ENCODE assay signal across 13 cellular contexts in genomic region chr16:89303604-89304003, GRCh38.
DNase-seq lines count a peak whose midpoint lies in the region; ATAC-seq, FAIRE-seq and TF ChIP-seq lines count a peak whose summit lies in the region.
"Had no signal": no experiment of that assay in that cellular context is flagged by ENCODE, and none has a peak within 500 bp of the region (broad histone marks: within the 10 kb centered on the region; RNA-seq: fewer than 3 reads in every experiment).

No MANE protein-coding gene starts in this region.

- DNase-seq in AG04450 (ENCODE audit: low read depth, low spot score) (no peak), GM23338 (ENCODE audit: low spot score) (no peak), bronchial epithelial cell (ENCODE audit: low read depth) (no peak), natural killer cell (no peak), adrenal gland (no peak), WERI-Rb-1 (no peak)
- DNase-seq: activated CD4-positive, CD25-positive, alpha-beta regulatory T cell treated with anti-CD3 and anti-CD28 coated beads, Interleukin-2, amount 50 U/mL, for 72 hours; NCI-H1048; NCI-H226 had no signal

- peaks cover 26% of the 10 kb centered on the region for H3K27me3 Mint-ChIP-seq in GM23338 (ENCODE audit: insufficient read depth, low read depth, poor library complexity)
- H3K27me3 Mint-ChIP-seq in natural killer cell (ENCODE audit: low read depth in 2 of 2) = no peaks in the 10 kb centered on the region

- H3K36me3 ChIP-seq in GM23338 (ENCODE audit: insufficient read depth) (no peaks in the 10 kb centered on the region), bronchial epithelial cell (ENCODE audit: control insufficient read depth, insufficient read depth, low read length) (peaks cover 40% of the 10 kb centered on the region), adrenal gland (replicated peaks in 1 of 2) (peaks cover 0 to 14% of the 10 kb centered on the region in 2 donors), WERI-Rb-1 (no peaks in the 10 kb centered on the region; the same call in none of the 2 replicates)
- H3K36me3 ChIP-seq: cardiac muscle cell had no signal

- H3F3A ChIP-seq in GM23338 (replicated peaks; ENCODE audit: low read depth) = peaks cover 3% of the 10 kb centered on the region; the same call in 1 of the 2 replicates

- H3K4me1 ChIP-seq in GM23338 (ENCODE audit: insufficient read depth) = no peaks in the 10 kb centered on the region
- peaks cover 4 to 30% of the 10 kb centered on the region in 2 donors for H3K4me1 ChIP-seq in adrenal gland (replicated peaks in 1 of 2)

- no peak for TF ChIP-seq POLR2A in adrenal gland (IDR thresholded peaks at IDR 0.05)

- H3K9me3 Mint-ChIP-seq in GM23338 (no peaks in the 10 kb centered on the region; the same call in 2 of the 3 replicates), natural killer cell (no peaks in the 10 kb centered on the region)
- H3K9me3 Mint-ChIP-seq: activated T-helper 2 cell treated with anti-CD3 and anti-CD28 coated beads, Interferon-gamma antibody, Interleukin-2, Interleukin-4, amounts not matched to agents 10 μg/mL and 5 μg/mL and 100 μg/mL, durations not matched to agents 14 hours and 24 hours and 36 hours had no signal

- intact Hi-C loops in natural killer cell (cut with micrococcal nuclease) = no loop called here
- intact Hi-C loops in adrenal gland (cut with DNase I) = no loop called here

- peaks cover 7% of the 10 kb centered on the region; the same call in 1 of the 2 replicates for H3K9me3 ChIP-seq in AG04450 (ENCODE audit: control insufficient read depth, insufficient read depth, low read length)
- H3K9me3 ChIP-seq in adrenal gland (replicated peaks in 1 of 3) = no peaks in the 10 kb centered on the region
- H3K9me3 ChIP-seq in WERI-Rb-1 (ENCODE audit: severe bottlenecking) = no peaks in the 10 kb centered on the region

- no peak for TF ChIP-seq CTCF in AG04450 (IDR thresholded peaks at IDR 0.05; ENCODE audit: low read depth, low read length)
- TF ChIP-seq CTCF in GM23338 (conservative IDR thresholded peaks at IDR 0.05; ENCODE audit: low read depth in 2 of 2) = no peak
- no peak for TF ChIP-seq CTCF in bronchial epithelial cell (IDR thresholded peaks at IDR 0.05; ENCODE audit: insufficient read depth, low read length, severe bottlenecking)
- TF ChIP-seq CTCF in natural killer cell (IDR thresholded peaks at IDR 0.05) = no peak
- no peak for TF ChIP-seq CTCF in adrenal gland (IDR thresholded peaks at IDR 0.05)
- no peak for TF ChIP-seq CTCF in WERI-Rb-1 (IDR thresholded peaks at IDR 0.05; ENCODE audit: low read depth, low read length)

- peak; percentile 40 for FAIRE-seq in bronchial epithelial cell (lab: Jason Lieb, UNC)

- no peak overlapping the region for H2AFZ ChIP-seq in GM23338

- H3K27ac Mint-ChIP-seq in GM23338 = peak overlapping the region; percentile 80
- peak overlapping the region; percentile 70 to 82 for H3K27ac Mint-ChIP-seq in natural killer cell

- H3K4me1 Mint-ChIP-seq in GM23338 = peaks cover 12% of the 10 kb centered on the region
- H3K4me1 Mint-ChIP-seq in natural killer cell = peaks cover 59 to 65% of the 10 kb centered on the region in 2 donors

- WGBS in adrenal gland, 4 donors = 67 to 82% (median 75%) methylated on average over 1 to 7 of the region's 7 CpGs

- no peaks in the 10 kb centered on the region for H3K27me3 ChIP-seq in AG04450 (ENCODE audit: control insufficient read depth, insufficient read depth, low read length)
- no peaks in the 10 kb centered on the region for H3K27me3 ChIP-seq in GM23338 (ENCODE audit: insufficient read depth)
- no peaks in the 10 kb centered on the region for H3K27me3 ChIP-seq in bronchial epithelial cell (ENCODE audit: control insufficient read depth, insufficient read depth, low read length)
- H3K27me3 ChIP-seq in adrenal gland = no peaks in the 10 kb centered on the region
- no peaks in the 10 kb centered on the region for H3K27me3 ChIP-seq in WERI-Rb-1 (ENCODE audit: insufficient read depth, low read depth, severe bottlenecking)
- H3K27me3 ChIP-seq: cardiac muscle cell had no signal

- H3K4me3 Mint-ChIP-seq in GM23338 = no peak overlapping the region
- peak overlapping the region; percentile 75 for H3K4me3 Mint-ChIP-seq in natural killer cell

- CTCF ChIA-PET in AG04450 (lab: Charles Lee) = interaction anchor here (1.2 to 1.4 kb wide), 2 partner anchors 10 to 14 kb away, joined by 4 to 7 read pairs; no protein-coding TSS in a partner anchor

- H3K27ac ChIP-seq in AG04450 (ENCODE audit: low read depth, low read length) (peak overlapping the region; percentile 47), GM23338 (ENCODE audit: low read depth) (no peak overlapping the region), adrenal gland (peak overlapping the region in 1 of 5 donors; percentile 86), WERI-Rb-1 (no peak overlapping the region)
- H3K27ac ChIP-seq: cardiac muscle cell had no signal

- no peak overlapping the region for H3K4me3 ChIP-seq in AG04450 (ENCODE audit: low read depth, low read length)
- no peak overlapping the region for H3K4me3 ChIP-seq in GM23338
- no peak overlapping the region for H3K4me3 ChIP-seq in bronchial epithelial cell (ENCODE audit: low read depth, low read length)
- no peak overlapping the region for H3K4me3 ChIP-seq in adrenal gland
- H3K4me3 ChIP-seq in WERI-Rb-1 (ENCODE audit: low read depth, low read length) = no peak overlapping the region
- H3K4me3 ChIP-seq: cardiac muscle cell had no signal

- peaks cover 68% of the 10 kb centered on the region for H3K79me2 ChIP-seq in GM23338 (replicated peaks; ENCODE audit: insufficient read depth)

- H3K4me2 ChIP-seq in GM23338 = no peak overlapping the region

- H3K9me2 ChIP-seq in GM23338 (ENCODE audit: insufficient read depth) = no peaks in the 10 kb centered on the region

- H3K36me3 Mint-ChIP-seq in GM23338 (ENCODE audit: low read depth) (peaks cover 45% of the 10 kb centered on the region), natural killer cell (no peaks in the 10 kb centered on the region)

- POLR2A ChIA-PET in AG04450 (lab: Yijun Ruan, JAX) = interaction anchor here (0.9 kb wide), 1 partner anchor 201 kb away, joined by 3 read pairs; no protein-coding TSS in a partner anchor

- H4K20me1 ChIP-seq in GM23338 (replicated peaks; ENCODE audit: insufficient read depth) = peaks cover 32% of the 10 kb centered on the region

- ATAC-seq in GM23338 (no peak), natural killer cell (peak; percentile 47 to 68 (median 56)), HG02571 (IDR thresholded peaks at IDR 0.05; ENCODE audit: unreplicated experiment) (no peak), GM19351 (IDR thresholded peaks at IDR 0.05; ENCODE audit: unreplicated experiment) (no peak)

TF ChIP-seq in GM23338, 12 proteins besides CTCF, POLR2A, EP300 and RAD21 (continues in another document):
- TF ChIP-seq EZH2 (IDR thresholded peaks at IDR 0.05; ENCODE audit: low read depth, unreplicated experiment) (no peak), ZNF462 (CRISPR knock-in tag; IDR thresholded peaks at IDR 0.05) (no peak)

Comparison
In these comparisons a context has a peak if more than half of its experiments do, and no peak if none do; other contexts are left out.
1. ATAC-seq: peak in natural killer cell (3 of 3); none in GM23338 (single experiment), HG02571 (single experiment) and GM19351 (single experiment).